ENCODE assay signal across 8 cellular contexts in the genomic region with DNA sequence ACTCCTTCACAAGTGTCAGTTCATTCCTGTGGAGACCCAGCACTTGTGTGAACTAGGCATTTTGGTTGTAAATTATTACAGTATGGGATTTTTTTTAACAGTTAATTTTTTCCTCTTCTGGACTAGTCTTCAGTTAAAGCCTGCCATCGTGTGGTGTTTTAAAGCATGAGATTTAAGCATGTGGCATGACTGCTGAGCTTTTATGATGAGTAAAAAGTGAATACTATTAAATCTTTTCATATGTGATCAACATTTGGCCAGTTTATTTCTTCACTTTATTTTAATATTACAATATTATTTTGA. TPM values are rescaled to one million over a fixed set of nuclear protein-coding genes. Genes with fewer than 3 reads are reported as not detected.
DNase-seq lines count a peak whose midpoint lies in the region; ATAC-seq and TF ChIP-seq lines count a peak whose summit lies in the region.

No MANE protein-coding gene starts in this region.

- H3K27me3 ChIP-seq in adrenal gland (no peaks in the 10 kb centered on the region), mesenchymal stem cell (ENCODE audit: control insufficient read depth in 1 of 2, insufficient read depth in 1 of 2, low read length in 2 of 2) (no peaks in the 10 kb centered on the region)

- no peak overlapping the region for H4K91ac ChIP-seq in mesenchymal stem cell (ENCODE audit: low read length)

- intact Hi-C loops in adrenal gland (cut with DNase I): no loop called here

- no peaks in the 10 kb centered on the region for H3K27me3 Mint-ChIP-seq in activated T-cell treated with anti-CD3 and anti-CD28 coated beads, Interleukin-2, amount 50 U/mL, for 24 hours

- H3K27ac ChIP-seq in adrenal gland (no peak overlapping the region), mesenchymal stem cell (ENCODE audit: low read length, poor library complexity, severe bottlenecking) (no peak overlapping the region)

- H3K36me3 ChIP-seq in adrenal gland (replicated peaks in 1 of 2): no peaks in the 10 kb centered on the region
- peaks cover 2 to 7% of the 10 kb centered on the region in 2 experiments for H3K36me3 ChIP-seq in mesenchymal stem cell (ENCODE audit: control insufficient read depth in 1 of 2, insufficient read depth in 2 of 2, low read depth in 1 of 2, low read length in 2 of 2)

- no peak overlapping the region for H3K4me3 Mint-ChIP-seq in activated T-cell treated with anti-CD3 and anti-CD28 coated beads, Interleukin-2, amount 50 U/mL, for 24 hours

- H3K9me3 Mint-ChIP-seq in activated T-cell treated with anti-CD3 and anti-CD28 coated beads, Interleukin-2, amount 50 U/mL, for 24 hours: no peaks in the 10 kb centered on the region

- peaks cover 54% of the 10 kb centered on the region for H3K4me1 Mint-ChIP-seq in activated T-cell treated with anti-CD3 and anti-CD28 coated beads, Interleukin-2, amount 50 U/mL, for 24 hours (ENCODE audit: low read depth)

- H2BK15ac ChIP-seq in mesenchymal stem cell (ENCODE audit: low read depth, poor library complexity, severe bottlenecking): no peak overlapping the region

- no peak overlapping the region for H2AFZ ChIP-seq in mesenchymal stem cell (ENCODE audit: low read depth, low read length)

- H2AK5ac ChIP-seq in mesenchymal stem cell (ENCODE audit: low read length, severe bottlenecking): no peak overlapping the region

- no peak overlapping the region for H2BK5ac ChIP-seq in mesenchymal stem cell (ENCODE audit: low read depth, low read length, poor library complexity, severe bottlenecking)

- 16 to 26% (median 18%) methylated on average over 1 of the region's 1 CpG for WGBS in adrenal gland, 4 donors
- WGBS in mesenchymal stem cell: 80% methylated on average over 1 of the region's 1 CpG

- TF ChIP-seq CTCF in adrenal gland (IDR thresholded peaks at IDR 0.05): peak in 4 of 6 experiments; percentile 30 to 43 (median 39)

- ATAC-seq in HG02759 (IDR thresholded peaks at IDR 0.05; ENCODE audit: unreplicated experiment): peak; percentile 49

- no peaks in the 10 kb centered on the region for H3K9me3 ChIP-seq in adrenal gland (replicated peaks in 1 of 3)
- no peaks in the 10 kb centered on the region for H3K9me3 ChIP-seq in mesenchymal stem cell (ENCODE audit: control insufficient read depth, low read length)

- peaks cover 12% of the 10 kb centered on the region for H3K79me1 ChIP-seq in mesenchymal stem cell (replicated peaks; ENCODE audit: low read length, poor library complexity, severe bottlenecking)

- H3K14ac ChIP-seq in mesenchymal stem cell (ENCODE audit: low read length in 2 of 2): no peak overlapping the region

- H3K27ac Mint-ChIP-seq in activated T-cell treated with anti-CD3 and anti-CD28 coated beads, Interleukin-2, amount 50 U/mL, for 24 hours: no peak overlapping the region

- H3K23ac ChIP-seq in mesenchymal stem cell (ENCODE audit: low read length in 2 of 2): no peak overlapping the region

- H2BK120ac ChIP-seq in mesenchymal stem cell (ENCODE audit: low read depth, low read length): no peak overlapping the region

- H3K9ac ChIP-seq in mesenchymal stem cell (ENCODE audit: low read length): peak overlapping the region; percentile 36

- H3K4me2 ChIP-seq in mesenchymal stem cell (ENCODE audit: low read length, poor library complexity, severe bottlenecking): no peak overlapping the region

- no peak for TF ChIP-seq POLR2A in adrenal gland (IDR thresholded peaks at IDR 0.05)

- H3K4ac ChIP-seq in mesenchymal stem cell (ENCODE audit: low read depth in 1 of 2, low read length in 2 of 2): no peak overlapping the region

- H4K8ac ChIP-seq in mesenchymal stem cell (ENCODE audit: low read length): no peak overlapping the region

- H3K36me3 Mint-ChIP-seq in activated T-cell treated with anti-CD3 and anti-CD28 coated beads, Interleukin-2, amount 50 U/mL, for 24 hours (ENCODE audit: low read depth): peaks cover 58% of the 10 kb centered on the region

- H3K4me1 ChIP-seq in adrenal gland (replicated peaks in 1 of 2) (no peaks in the 10 kb centered on the region), mesenchymal stem cell (ENCODE audit: control insufficient read depth, insufficient read depth, low read depth, low read length) (no peaks in the 10 kb centered on the region)

- H3K18ac ChIP-seq in mesenchymal stem cell (ENCODE audit: low read depth in 1 of 2, low read length in 2 of 2): no peak overlapping the region

- H3K4me3 ChIP-seq in adrenal gland: no peak overlapping the region
- H3K4me3 ChIP-seq in mesenchymal stem cell (ENCODE audit: insufficient read depth in 1 of 2, low read depth in 1 of 2, low read length in 2 of 2): no peak overlapping the region

- H2BK12ac ChIP-seq in mesenchymal stem cell (ENCODE audit: low read length in 2 of 2): no peak overlapping the region

- DNase-seq in NCI-H1694 treated with DMSO at 0.1 percent for 48 hours (lab: John Stamatoyannopoulos, UW): peak; percentile 24
- DNase-seq in NCI-H1694 (lab: John Stamatoyannopoulos, UW): no peak
- DNase-seq in adrenal gland: no peak
- DNase-seq in mesenchymal stem cell: peak; percentile 60
- DNase-seq in HuH-7 (ENCODE audit: low spot score): no peak
- no peak for DNase-seq in activated T-cell treated with anti-CD3 and anti-CD28 coated beads, Interleukin-2, amount 50 U/mL, for 24 hours
- DNase-seq in NCI-H1092 (lab: John Stamatoyannopoulos, UW): no peak

RNA-seq across cellular contexts. Expression of a gene that starts 25.0 kb away (rescaled TPM):
- total RNA-seq in adrenal gland: 1 to 10 TPM; 4.6 to 7.3 (median 5.7) TPM
- 1 to 10 TPM in 2 of 3 donors, under 1 TPM in 1; 0.97 to 6.4 (median 1.2) TPM for polyA plus RNA-seq in adrenal gland
- polyA plus RNA-seq in mesenchymal stem cell (2013, experiment 1 of 2): 10.6 TPM
- 11.1 TPM for polyA plus RNA-seq in mesenchymal stem cell (2013, experiment 2 of 2)

Comparison
In these comparisons a context has a peak if more than half of its experiments do, and no peak if none do; other contexts are left out.
1. DNase-seq: peak in NCI-H1694 treated with DMSO at 0.1 percent for 48 hours (single experiment) and mesenchymal stem cell (single experiment); none in NCI-H1694 (single experiment), adrenal gland (0 of 7), HuH-7 (single experiment), activated T-cell treated with anti-CD3 and anti-CD28 coated beads, Interleukin-2, amount 50 U/mL, for 24 hours (single experiment) and NCI-H1092 (single experiment).